32 cellular contexts compared by ENCODE assay signal in genomic region chr17:48028736-48029135, GRCh38.
"Had no signal": no experiment of that assay in that cellular context is flagged by ENCODE, and none has a peak within 500 bp of the region (broad histone marks: within the 10 kb centered on the region; RNA-seq: fewer than 3 reads in every experiment).

No MANE protein-coding gene starts in this region.

- H3K4me3 ChIP-seq: ascending aorta, colonic mucosa, esophagus squamous epithelium, gastroesophageal sphincter, heart right ventricle had no signal

- H3K36me3 ChIP-seq: ascending aorta, brain microvascular endothelial cell, colonic mucosa, esophagus squamous epithelium, WERI-Rb-1 had no signal

- H3K27ac ChIP-seq: ascending aorta, brain microvascular endothelial cell, colonic mucosa, epithelial cell of prostate, esophagus squamous epithelium, gastroesophageal sphincter, heart right ventricle, WERI-Rb-1 had no signal

- FAIRE-seq: bronchial epithelial cell, endometrium, endothelial cell of umbilical vein had no signal

- DNase-seq: activated B cell treated with CpG ODN at 0.5 μM for 24 hours; activated CD4-positive, alpha-beta T cell treated with anti-CD3 and anti-CD28 coated beads for 48 hours; activated CD4-positive, alpha-beta T cell treated with anti-CD3 and anti-CD28 coated beads, Interleukin-2, amount 50 U/mL, for 1 hour; activated CD4-positive, alpha-beta T cell treated with anti-CD3 and anti-CD28 coated beads, Interleukin-2, amount 50 U/mL, for 48 hours; activated CD8-positive, alpha-beta memory T cell treated with anti-CD3 and anti-CD28 coated beads for 24 hours; activated CD8-positive, alpha-beta T cell treated with anti-CD3 and anti-CD28 coated beads for 36 hours; activated effector memory CD4-positive, alpha-beta T cell treated with Interleukin-2 at 50 U/mL for 16 hours; activated gamma-delta T cell treated with Interleukin-2 at 50 U/mL for 16 hours; activated naive CD4-positive, alpha-beta T cell treated with Interleukin-2 at 50 U/mL for 16 hours; activated naive CD8-positive, alpha-beta T cell treated with anti-CD3 and anti-CD28 coated beads, Interleukin-2, amount 10 ng/mL, durations not matched to agents 7 days and 5 days; activated T-cell treated with anti-CD3 and anti-CD28 coated beads, Interleukin-2, amount 50 U/mL, for 4 hours; brain microvascular endothelial cell; caudate nucleus; colonic mucosa; effector CD8-positive, alpha-beta T cell; esophagus squamous epithelium; foreskin melanocyte; heart right ventricle; T-helper 1 cell; T-helper 17 cell; T1000; WERI-Rb-1 had no signal

- H3K9me3 ChIP-seq: ascending aorta, colonic mucosa, esophagus squamous epithelium, gastroesophageal sphincter, heart right ventricle had no signal

- H3K36me3 Mint-ChIP-seq: activated naive CD4-positive, alpha-beta T cell treated with anti-CD3 and anti-CD28 coated beads, Interleukin-2, amount 50 U/mL, for 72 hours; activated naive CD8-positive, alpha-beta T cell treated with anti-CD3 and anti-CD28 coated beads, Interleukin-2, amount 10 ng/mL, durations not matched to agents 7 days and 5 days had no signal

- H3K27ac Mint-ChIP-seq: activated B cell treated with CpG ODN at 0.5 μM for 24 hours; activated CD8-positive, alpha-beta T cell treated with anti-CD3 and anti-CD28 coated beads for 36 hours; activated naive CD4-positive, alpha-beta T cell treated with anti-CD3 and anti-CD28 coated beads, Interleukin-2, amount 50 U/mL, for 72 hours; activated naive CD8-positive, alpha-beta T cell treated with anti-CD3 and anti-CD28 coated beads, Interleukin-2, amount 10 ng/mL, durations not matched to agents 7 days and 5 days; activated T-helper 17 cell treated with anti-CD3 and anti-CD28 coated beads, Interleukin-2, amount 50 U/mL, for 72 hours; T-helper 17 cell; T-helper 2 cell treated with Interferon-gamma antibody and Interleukin-4, amounts not matched to agents 5 μg/mL and 100 μg/mL, for 36 hours had no signal

- ATAC-seq: activated CD4-positive, CD25-positive, alpha-beta regulatory T cell treated with anti-CD3 and anti-CD28 coated beads, Interleukin-2, amount 50 U/mL, for 24 hours; activated CD8-positive, alpha-beta T cell treated with anti-CD3 and anti-CD28 coated beads for 36 hours; activated naive CD4-positive, alpha-beta T cell treated with anti-CD3 and anti-CD28 coated beads, Interleukin-2, amount 50 U/mL, for 72 hours; activated T-cell treated with anti-CD3 and anti-CD28 coated beads, Interleukin-2, amount 50 U/mL, for 4 hours; activated T-helper 17 cell treated with anti-CD3 and anti-CD28 coated beads, Interleukin-2, amount 50 U/mL, for 72 hours; gastroesophageal sphincter; heart right ventricle; T-helper 17 cell had no signal

- H3K27me3 ChIP-seq: ascending aorta, brain microvascular endothelial cell, colonic mucosa had no signal

- H3K4me3 Mint-ChIP-seq: activated B cell treated with CpG ODN at 0.5 μM for 24 hours; activated CD8-positive, alpha-beta T cell treated with anti-CD3 and anti-CD28 coated beads for 36 hours; activated naive CD8-positive, alpha-beta T cell treated with anti-CD3 and anti-CD28 coated beads, Interleukin-2, amount 10 ng/mL, durations not matched to agents 7 days and 5 days; activated T-cell treated with anti-CD3 and anti-CD28 coated beads, Interleukin-2, amount 50 U/mL, for 4 hours; activated T-helper 17 cell treated with anti-CD3 and anti-CD28 coated beads, Interleukin-2, amount 50 U/mL, for 72 hours; T-helper 17 cell; T-helper 2 cell treated with Interferon-gamma antibody and Interleukin-4, amounts not matched to agents 5 μg/mL and 100 μg/mL, for 36 hours had no signal

- H3K9me3 Mint-ChIP-seq: activated B cell treated with CpG ODN at 0.5 μM for 24 hours; activated CD8-positive, alpha-beta T cell treated with anti-CD3 and anti-CD28 coated beads for 36 hours; activated naive CD4-positive, alpha-beta T cell treated with anti-CD3 and anti-CD28 coated beads, Interleukin-2, amount 50 U/mL, for 72 hours; activated naive CD8-positive, alpha-beta T cell treated with anti-CD3 and anti-CD28 coated beads, Interleukin-2, amount 10 ng/mL, durations not matched to agents 7 days and 5 days; activated T-cell treated with anti-CD3 and anti-CD28 coated beads, Interleukin-2, amount 50 U/mL, for 4 hours; activated T-helper 17 cell treated with anti-CD3 and anti-CD28 coated beads, Interleukin-2, amount 50 U/mL, for 72 hours; T-helper 2 cell treated with Interferon-gamma antibody and Interleukin-4, amounts not matched to agents 5 μg/mL and 100 μg/mL, for 36 hours had no signal
